ENCODE assay signal across 2 cellular contexts in the genomic region with DNA sequence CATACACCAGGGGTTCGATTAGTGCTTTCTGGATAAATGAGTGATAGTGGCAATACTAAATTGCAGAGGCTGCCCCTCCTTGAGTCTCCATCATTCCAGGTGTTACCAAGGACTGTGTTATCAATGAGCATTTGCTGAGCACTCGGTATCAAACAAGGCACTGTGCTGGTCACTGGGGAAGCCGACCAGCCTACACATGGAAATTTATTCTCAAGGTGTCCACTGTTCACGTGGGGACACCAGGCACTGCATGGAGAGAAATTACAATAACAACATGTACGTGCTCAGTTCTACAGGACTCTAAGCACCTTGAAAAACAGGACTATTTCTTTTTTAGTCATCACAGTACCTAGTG.
TF ChIP-seq lines count a peak whose summit lies in the region.

No MANE protein-coding gene starts in this region.

TF ChIP-seq in SK-N-SH, 30 proteins besides CTCF, POLR2A, EP300 and RAD21 (continued from another document):
- TF ChIP-seq, protein P1, sequence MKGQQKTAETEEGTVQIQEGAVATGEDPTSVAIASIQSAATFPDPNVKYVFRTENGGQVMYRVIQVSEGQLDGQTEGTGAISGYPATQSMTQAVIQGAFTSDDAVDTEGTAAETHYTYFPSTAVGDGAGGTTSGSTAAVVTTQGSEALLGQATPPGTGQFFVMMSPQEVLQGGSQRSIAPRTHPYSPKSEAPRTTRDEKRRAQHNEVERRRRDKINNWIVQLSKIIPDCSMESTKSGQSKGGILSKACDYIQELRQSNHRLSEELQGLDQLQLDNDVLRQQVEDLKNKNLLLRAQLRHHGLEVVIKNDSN (IDR thresholded peaks at IDR 0.05; ENCODE audit: borderline replicate concordance, low read depth) = no peak
- TF ChIP-seq NFIC (IDR thresholded peaks at IDR 0.05; ENCODE audit: borderline replicate concordance) = no peak
- TF ChIP-seq TAF1 (IDR thresholded peaks at IDR 0.05; ENCODE audit: borderline replicate concordance, low read depth, low read length) = no peak

TF ChIP-seq in SK-N-SH treated with all-trans-retinoic acid at 6 μM for 48 hours, 23 proteins besides CTCF, POLR2A, EP300 and RAD21:
- TF ChIP-seq, protein P2, sequence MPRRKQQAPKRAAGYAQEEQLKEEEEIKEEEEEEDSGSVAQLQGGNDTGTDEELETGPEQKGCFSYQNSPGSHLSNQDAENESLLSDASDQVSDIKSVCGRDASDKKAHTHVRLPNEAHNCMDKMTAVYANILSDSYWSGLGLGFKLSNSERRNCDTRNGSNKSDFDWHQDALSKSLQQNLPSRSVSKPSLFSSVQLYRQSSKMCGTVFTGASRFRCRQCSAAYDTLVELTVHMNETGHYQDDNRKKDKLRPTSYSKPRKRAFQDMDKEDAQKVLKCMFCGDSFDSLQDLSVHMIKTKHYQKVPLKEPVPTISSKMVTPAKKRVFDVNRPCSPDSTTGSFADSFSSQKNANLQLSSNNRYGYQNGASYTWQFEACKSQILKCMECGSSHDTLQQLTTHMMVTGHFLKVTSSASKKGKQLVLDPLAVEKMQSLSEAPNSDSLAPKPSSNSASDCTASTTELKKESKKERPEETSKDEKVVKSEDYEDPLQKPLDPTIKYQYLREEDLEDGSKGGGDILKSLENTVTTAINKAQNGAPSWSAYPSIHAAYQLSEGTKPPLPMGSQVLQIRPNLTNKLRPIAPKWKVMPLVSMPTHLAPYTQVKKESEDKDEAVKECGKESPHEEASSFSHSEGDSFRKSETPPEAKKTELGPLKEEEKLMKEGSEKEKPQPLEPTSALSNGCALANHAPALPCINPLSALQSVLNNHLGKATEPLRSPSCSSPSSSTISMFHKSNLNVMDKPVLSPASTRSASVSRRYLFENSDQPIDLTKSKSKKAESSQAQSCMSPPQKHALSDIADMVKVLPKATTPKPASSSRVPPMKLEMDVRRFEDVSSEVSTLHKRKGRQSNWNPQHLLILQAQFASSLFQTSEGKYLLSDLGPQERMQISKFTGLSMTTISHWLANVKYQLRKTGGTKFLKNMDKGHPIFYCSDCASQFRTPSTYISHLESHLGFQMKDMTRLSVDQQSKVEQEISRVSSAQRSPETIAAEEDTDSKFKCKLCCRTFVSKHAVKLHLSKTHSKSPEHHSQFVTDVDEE (CRISPR knock-in tag; IDR thresholded peaks at IDR 0.05) = no peak
- TF ChIP-seq ARNTL (CRISPR knock-in tag; IDR thresholded peaks at IDR 0.05; ENCODE audit: borderline replicate concordance, low read depth) (no peak), SNAI2 (CRISPR knock-in tag; IDR thresholded peaks at IDR 0.05) (no peak), TCF4 (CRISPR knock-in tag; IDR thresholded peaks at IDR 0.05; ENCODE audit: borderline replicate concordance) (no peak), ZNF565 (CRISPR knock-in tag; conservative IDR thresholded peaks at IDR 0.05; ENCODE audit: low read depth) (no peak)
- TF ChIP-seq, protein P3, sequence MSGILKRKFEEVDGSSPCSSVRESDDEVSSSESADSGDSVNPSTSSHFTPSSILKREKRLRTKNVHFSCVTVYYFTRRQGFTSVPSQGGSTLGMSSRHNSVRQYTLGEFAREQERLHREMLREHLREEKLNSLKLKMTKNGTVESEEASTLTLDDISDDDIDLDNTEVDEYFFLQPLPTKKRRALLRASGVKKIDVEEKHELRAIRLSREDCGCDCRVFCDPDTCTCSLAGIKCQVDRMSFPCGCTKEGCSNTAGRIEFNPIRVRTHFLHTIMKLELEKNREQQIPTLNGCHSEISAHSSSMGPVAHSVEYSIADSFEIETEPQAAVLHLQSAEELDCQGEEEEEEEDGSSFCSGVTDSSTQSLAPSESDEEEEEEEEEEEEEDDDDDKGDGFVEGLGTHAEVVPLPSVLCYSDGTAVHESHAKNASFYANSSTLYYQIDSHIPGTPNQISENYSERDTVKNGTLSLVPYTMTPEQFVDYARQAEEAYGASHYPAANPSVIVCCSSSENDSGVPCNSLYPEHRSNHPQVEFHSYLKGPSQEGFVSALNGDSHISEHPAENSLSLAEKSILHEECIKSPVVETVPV (CRISPR knock-in tag; IDR thresholded peaks at IDR 0.05) = no peak
- TF ChIP-seq, protein P4, sequence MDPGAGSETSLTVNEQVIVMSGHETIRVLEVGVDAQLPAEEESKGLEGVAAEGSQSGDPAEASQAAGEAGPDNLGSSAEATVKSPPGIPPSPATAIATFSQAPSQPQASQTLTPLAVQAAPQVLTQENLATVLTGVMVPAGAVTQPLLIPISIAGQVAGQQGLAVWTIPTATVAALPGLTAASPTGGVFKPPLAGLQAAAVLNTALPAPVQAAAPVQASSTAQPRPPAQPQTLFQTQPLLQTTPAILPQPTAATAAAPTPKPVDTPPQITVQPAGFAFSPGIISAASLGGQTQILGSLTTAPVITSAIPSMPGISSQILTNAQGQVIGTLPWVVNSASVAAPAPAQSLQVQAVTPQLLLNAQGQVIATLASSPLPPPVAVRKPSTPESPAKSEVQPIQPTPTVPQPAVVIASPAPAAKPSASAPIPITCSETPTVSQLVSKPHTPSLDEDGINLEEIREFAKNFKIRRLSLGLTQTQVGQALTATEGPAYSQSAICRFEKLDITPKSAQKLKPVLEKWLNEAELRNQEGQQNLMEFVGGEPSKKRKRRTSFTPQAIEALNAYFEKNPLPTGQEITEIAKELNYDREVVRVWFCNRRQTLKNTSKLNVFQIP (CRISPR knock-in tag; IDR thresholded peaks at IDR 0.05; ENCODE audit: borderline replicate concordance, low read depth) = no peak
